3 cellular contexts compared by ENCODE assay signal in genomic region chr5:83672158-83672557, GRCh38.
TF ChIP-seq lines count a peak whose summit lies in the region.

No MANE protein-coding gene starts in this region.

TF ChIP-seq in A549, 52 proteins besides CTCF, POLR2A, EP300 and RAD21:
- TF ChIP-seq FOXS1 (CRISPR knock-in tag; IDR thresholded peaks at IDR 0.05) (no peak), NFE2L2 (conservative IDR thresholded peaks at IDR 0.05; ENCODE audit: low read length) (no peak), SREBF2 (IDR thresholded peaks at IDR 0.05) (no peak), ZC3H11A (IDR thresholded peaks at IDR 0.05) (no peak), KDM1A (IDR thresholded peaks at IDR 0.05; ENCODE audit: low read depth) (no peak), MAFK (IDR thresholded peaks at IDR 0.05; ENCODE audit: partially characterized antibody) (peak; percentile 98)
TF ChIP-seq in A549: peak in this region for 1.

TF ChIP-seq in IMR-90, 13 proteins besides CTCF, POLR2A, EP300 and RAD21:
- TF ChIP-seq FOS (IDR thresholded peaks at IDR 0.05; ENCODE audit: low read depth, low read length) (no peak), MAFK (IDR thresholded peaks at IDR 0.05; ENCODE audit: low read depth, low read length) (peak; percentile 99)

TF ChIP-seq in H1, 55 proteins besides CTCF, POLR2A, EP300 and RAD21:
- TF ChIP-seq CTBP2 (IDR thresholded peaks at IDR 0.05; ENCODE audit: borderline replicate concordance, insufficient read depth, insufficient read length, low read length) (no peak), RFX5 (IDR thresholded peaks at IDR 0.05; ENCODE audit: borderline replicate concordance, low read depth, low read length) (no peak), MAFK (IDR thresholded peaks at IDR 0.05; ENCODE audit: low read depth, low read length) (peak; percentile 97)
